In genomic region chr9:14692536-14692917, GRCh38 we compare ENCODE assay signal across 1 cellular context.
A peak's percentile ranks its signal among the peaks of the same experiment; 100 is the strongest.
TF ChIP-seq lines count a peak whose summit lies in the region.

No MANE protein-coding gene starts in this region.

TF ChIP-seq in HEK293, 187 proteins besides CTCF, POLR2A, EP300 and RAD21 (continued from another document):
- TF ChIP-seq ZBTB11 (tag by site-specific recombination; conservative IDR thresholded peaks at IDR 0.05; ENCODE audit: low read depth) (no peak), ZNF2 (tag by site-specific recombination; IDR thresholded peaks at IDR 0.05) (no peak), IKZF3 (tag by site-specific recombination; IDR thresholded peaks at IDR 0.05) (no peak), ZNF132 (tag by site-specific recombination; IDR thresholded peaks at IDR 0.05; ENCODE audit: borderline replicate concordance) (no peak), ZNF664 (tag by site-specific recombination; IDR thresholded peaks at IDR 0.05) (no peak), ZNF18 (tag by site-specific recombination; IDR thresholded peaks at IDR 0.05) (peak; percentile 37; the same call in 1 of the 2 replicates), ZBTB1 (tag by site-specific recombination; IDR thresholded peaks at IDR 0.05) (no peak), ZNF645 (tag by site-specific recombination; IDR thresholded peaks at IDR 0.05) (no peak), PRDM10 (tag by site-specific recombination; IDR thresholded peaks at IDR 0.05) (no peak), ZNF529 (tag by site-specific recombination; IDR thresholded peaks at IDR 0.05; ENCODE audit: insufficient replicate concordance) (no peak), ZNF174 (tag by site-specific recombination; IDR thresholded peaks at IDR 0.05) (no peak), ZNF513 (tag by site-specific recombination; IDR thresholded peaks at IDR 0.05) (no peak)
